ENCODE assay signal across 8 cellular contexts in the genomic region with DNA sequence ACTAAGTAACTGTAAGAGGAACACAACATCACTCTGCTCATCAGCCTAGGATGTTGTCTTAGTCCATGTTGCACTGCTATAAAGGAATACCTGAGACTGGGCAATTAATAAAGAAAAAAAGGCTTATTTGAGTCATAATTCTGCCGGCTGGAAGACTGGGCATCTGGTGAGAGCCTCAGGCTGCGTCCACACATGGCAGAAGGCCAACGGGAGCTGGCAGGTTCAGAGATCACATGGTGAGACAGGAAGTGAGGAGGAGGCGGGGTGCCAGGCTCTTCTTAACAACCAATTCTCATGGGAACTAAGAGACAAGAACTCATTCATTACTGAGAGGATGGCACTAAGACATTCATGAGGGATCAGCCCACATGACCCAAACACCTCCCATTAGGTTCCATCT. TPM values are rescaled to one million over a fixed set of nuclear protein-coding genes. Genes with fewer than 3 reads are reported as not detected.
DNase-seq lines count a peak whose midpoint lies in the region; ATAC-seq and TF ChIP-seq lines count a peak whose summit lies in the region.

No MANE protein-coding gene starts in this region.

- H3K4me2 ChIP-seq in GM23338: no peak overlapping the region

- H3F3A ChIP-seq in GM23338 (replicated peaks; ENCODE audit: low read depth): no peaks in the 10 kb centered on the region

- no peak for ATAC-seq in HG02981 (IDR thresholded peaks at IDR 0.05; ENCODE audit: unreplicated experiment)
- no peak for ATAC-seq in GM23338

- no peak overlapping the region for H3K4me3 Mint-ChIP-seq in GM23338

- H3K4me1 Mint-ChIP-seq in GM23338: no peaks in the 10 kb centered on the region

- peaks cover 26% of the 10 kb centered on the region for H3K36me3 Mint-ChIP-seq in GM23338 (ENCODE audit: low read depth)

- no peak overlapping the region for H2AFZ ChIP-seq in GM23338

- H3K27ac ChIP-seq in GM23338 (ENCODE audit: low read depth): no peak overlapping the region

- H3K27me3 Mint-ChIP-seq in GM23338 (ENCODE audit: insufficient read depth, low read depth, poor library complexity): peaks cover 4% of the 10 kb centered on the region

- TF ChIP-seq CTCF in cardiac fibroblast (IDR thresholded peaks at IDR 0.05; ENCODE audit: low read depth, low read length) (no peak), GM23338 (conservative IDR thresholded peaks at IDR 0.05; ENCODE audit: low read depth in 2 of 2) (no peak)

- no peak overlapping the region for H3K27ac Mint-ChIP-seq in GM23338

- H3K4me1 ChIP-seq in GM23338 (ENCODE audit: insufficient read depth): no peaks in the 10 kb centered on the region

- DNase-seq in C1 segment of cervical spinal cord (lab: John Stamatoyannopoulos, UW): peak in 11 of 14 donors; percentile 2 to 40 (median 29)
- peak; percentile 54 for DNase-seq in NCI-H146 treated with DMSO at 0.1 percent for 48 hours (lab: John Stamatoyannopoulos, UW; ENCODE audit: unreplicated experiment)
- peak; percentile 90 to 93 for DNase-seq in cardiac fibroblast (ENCODE audit: low read depth in 2 of 2)
- DNase-seq in mesenteric fat pad (ENCODE audit: low spot score): peak; percentile 91
- DNase-seq in OCI-M1 (lab: John Stamatoyannopoulos, UW): no peak
- DNase-seq in activated naive CD4-positive, alpha-beta T cell treated with anti-CD3 and anti-CD28 coated beads, Interleukin-2, amount 50 U/mL, for 16 hours: no peak
- DNase-seq in GM23338 (ENCODE audit: low spot score): no peak

- H3K9me3 Mint-ChIP-seq in GM23338: no peaks in the 10 kb centered on the region

- no peaks in the 10 kb centered on the region for H4K20me1 ChIP-seq in GM23338 (replicated peaks; ENCODE audit: insufficient read depth)

- no peaks in the 10 kb centered on the region for H3K27me3 ChIP-seq in GM23338 (ENCODE audit: insufficient read depth)

- H3K4me3 ChIP-seq in cardiac fibroblast (replicated peaks in 1 of 2; ENCODE audit: low read depth in 2 of 2, low read length in 2 of 2) (no peak overlapping the region), GM23338 (no peak overlapping the region)

- H3K9me2 ChIP-seq in GM23338 (ENCODE audit: insufficient read depth): no peaks in the 10 kb centered on the region

- H3K79me2 ChIP-seq in GM23338 (replicated peaks; ENCODE audit: insufficient read depth): no peaks in the 10 kb centered on the region

- peaks cover 4% of the 10 kb centered on the region; the same call in 1 of the 2 replicates for H3K36me3 ChIP-seq in GM23338 (ENCODE audit: insufficient read depth)

TF ChIP-seq in GM23338, 12 proteins besides CTCF, POLR2A, EP300 and RAD21 (continues in another document):
- TF ChIP-seq STAT1 (IDR thresholded peaks at IDR 0.05; ENCODE audit: unreplicated experiment) (no peak), ZNF331 (CRISPR knock-in tag; IDR thresholded peaks at IDR 0.05; ENCODE audit: low read depth) (no peak), ZNF114 (CRISPR knock-in tag; IDR thresholded peaks at IDR 0.05) (no peak), NANOG (IDR thresholded peaks at IDR 0.05; ENCODE audit: borderline replicate concordance) (no peak), ZNF462 (CRISPR knock-in tag; IDR thresholded peaks at IDR 0.05) (no peak), REST (IDR thresholded peaks at IDR 0.05; ENCODE audit: unreplicated experiment) (no peak), POLR2AphosphoS5 (IDR thresholded peaks at IDR 0.05; ENCODE audit: low read depth) (no peak), EZH2 (IDR thresholded peaks at IDR 0.05; ENCODE audit: low read depth, unreplicated experiment) (no peak)
- TF ChIP-seq, protein P1, sequence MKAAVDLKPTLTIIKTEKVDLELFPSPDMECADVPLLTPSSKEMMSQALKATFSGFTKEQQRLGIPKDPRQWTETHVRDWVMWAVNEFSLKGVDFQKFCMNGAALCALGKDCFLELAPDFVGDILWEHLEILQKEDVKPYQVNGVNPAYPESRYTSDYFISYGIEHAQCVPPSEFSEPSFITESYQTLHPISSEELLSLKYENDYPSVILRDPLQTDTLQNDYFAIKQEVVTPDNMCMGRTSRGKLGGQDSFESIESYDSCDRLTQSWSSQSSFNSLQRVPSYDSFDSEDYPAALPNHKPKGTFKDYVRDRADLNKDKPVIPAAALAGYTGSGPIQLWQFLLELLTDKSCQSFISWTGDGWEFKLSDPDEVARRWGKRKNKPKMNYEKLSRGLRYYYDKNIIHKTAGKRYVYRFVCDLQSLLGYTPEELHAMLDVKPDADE (IDR thresholded peaks at IDR 0.05): no peak

RNA-seq across cellular contexts. Expression of gene EPG5, which starts 46.8 kb away (rescaled TPM):
- total RNA-seq in mesenteric fat pad: 22.8 TPM
- total RNA-seq in GM23338 (2014; rRNA removed; shearing (Covaris generic)): 17.5 and 29.2 TPM in 2 replicates
- polyA plus RNA-seq in GM23338 (2016; fragmentation: Nextera tagmentation; extraction: Ambion mirVana): 3.9 and 4.1 TPM in 2 replicates

Comparison
In these comparisons a context has a peak if more than half of its experiments do, and no peak if none do; other contexts are left out.
1. DNase-seq: peak in C1 segment of cervical spinal cord (11 of 14), NCI-H146 treated with DMSO at 0.1 percent for 48 hours (single experiment), cardiac fibroblast (2 of 2) and mesenteric fat pad (single experiment); none in OCI-M1 (single experiment), activated naive CD4-positive, alpha-beta T cell treated with anti-CD3 and anti-CD28 coated beads, Interleukin-2, amount 50 U/mL, for 16 hours (single experiment) and GM23338 (single experiment).